ENCODE assay signal across 1 cellular context in genomic region chr6:98832282-98833100, GRCh38.
TF ChIP-seq lines count a peak whose summit lies in the region.

No MANE protein-coding gene starts in this region.

TF ChIP-seq in H1, 55 proteins besides CTCF, POLR2A, EP300 and RAD21 (continued from another document):
- TF ChIP-seq E2F6 (IDR thresholded peaks at IDR 0.05): peak; percentile 63; the same call in 1 of the 2 replicates
- peak; percentile 98 for TF ChIP-seq EZH2 (IDR thresholded peaks at IDR 0.05; ENCODE audit: low read depth, low read length, severe bottlenecking)
- no peak for TF ChIP-seq EGR1 (IDR thresholded peaks at IDR 0.05; ENCODE audit: borderline replicate concordance, low read depth, low read length)
- no peak for TF ChIP-seq BACH1 (IDR thresholded peaks at IDR 0.05; ENCODE audit: low read length)
- TF ChIP-seq CHD7 (IDR thresholded peaks at IDR 0.05; ENCODE audit: insufficient replicate concordance, low read length): no peak
- peak; percentile 94 for TF ChIP-seq RNF2 (IDR thresholded peaks at IDR 0.05; ENCODE audit: borderline replicate concordance, low read depth, low read length, missing control alignments, poor library complexity, severe bottlenecking)
- TF ChIP-seq TAF1 (IDR thresholded peaks at IDR 0.05; ENCODE audit: low read depth, low read length): no peak
- no peak for TF ChIP-seq CHD1 (IDR thresholded peaks at IDR 0.05; ENCODE audit: low read depth, low read length)
- no peak for TF ChIP-seq SP4 (IDR thresholded peaks at IDR 0.05; ENCODE audit: low read length)
- TF ChIP-seq MAX (IDR thresholded peaks at IDR 0.05): peak; percentile 19; the same call in 1 of the 2 replicates
- TF ChIP-seq SRF (IDR thresholded peaks at IDR 0.05; ENCODE audit: low read depth, low read length): no peak
- TF ChIP-seq JUN (IDR thresholded peaks at IDR 0.05; ENCODE audit: low read depth, low read length): no peak
- no peak for TF ChIP-seq KDM5A (IDR thresholded peaks at IDR 0.05; ENCODE audit: low read length)
- TF ChIP-seq NANOG (IDR thresholded peaks at IDR 0.05; ENCODE audit: insufficient read depth, low read depth, low read length, poor library complexity, severe bottlenecking): no peak
- no peak for TF ChIP-seq TAF7 (optimal IDR thresholded peaks at IDR 0.05; ENCODE audit: borderline replicate concordance, low read depth, low read length)
- TF ChIP-seq ATF2 (IDR thresholded peaks at IDR 0.05; ENCODE audit: low read length): no peak
- TF ChIP-seq BRCA1 (IDR thresholded peaks at IDR 0.05; ENCODE audit: low read depth, low read length): no peak
- TF ChIP-seq JUND (IDR thresholded peaks at IDR 0.05; ENCODE audit: low read length): no peak
- no peak for TF ChIP-seq TCF12 (IDR thresholded peaks at IDR 0.05; ENCODE audit: low read depth, low read length)
